ENCODE assay signal across 31 cellular contexts in genomic region chr5:19411936-19412335, GRCh38.
"Had no signal": no experiment of that assay in that cellular context is flagged by ENCODE, and none has a peak within 500 bp of the region (broad histone marks: within the 10 kb centered on the region; RNA-seq: fewer than 3 reads in every experiment).

No MANE protein-coding gene starts in this region.

- H3K36me3 ChIP-seq: neural progenitor cell, ovary, spleen, suprapubic skin, tibial artery, transverse colon, upper lobe of right lung, uterus had no signal

- H3K9me3 ChIP-seq: ovary, psoas muscle, suprapubic skin, testis, tibial artery, transverse colon, uterus had no signal

- H3K4me1 Mint-ChIP-seq: natural killer cell; nephron; neural progenitor cell; stimulated activated memory B cell treated with anti-CD40 and anti-IgM and Interleukin-4, amounts not matched to agents 10 μg/mL and 1 μg/mL and 100 μg/mL, for 72 hours; stimulated activated naive CD8-positive, alpha-beta T cell treated with anti-CD3 and anti-CD28 coated beads, Interleukin-15, amount 100 ng/mL, for 72 hours had no signal

- H3K9ac ChIP-seq: neural progenitor cell, parathyroid adenoma had no signal

- DNase-seq: natural killer cell; occipital lobe; ovary; posterior cingulate gyrus; psoas muscle; right cardiac atrium; spleen; stimulated activated CD4-positive, alpha-beta T cell treated with anti-CD3 and anti-CD28 coated beads, Interleukin-12 subunit alpha, Interleukin-12 subunit beta, amount 100 ng/mL, for 4 hours; stimulated activated CD4-positive, alpha-beta T cell treated with anti-CD3 and anti-CD28 coated beads, Interleukin-1b, Interleukin-23, amount 100 ng/mL, for 48 hours; stimulated activated CD4-positive, alpha-beta T cell treated with anti-CD3 and anti-CD28 coated beads, Interleukin-4, amount 100 ng/mL, for 1 hour; stimulated activated CD4-positive, alpha-beta T cell treated with anti-CD3 and anti-CD28 coated beads, Interleukin-4, amount 100 ng/mL, for 4 hours; stimulated activated CD8-positive, alpha-beta memory T cell treated with anti-CD3 and anti-CD28 coated beads, Interleukin-4, amount 100 ng/mL, for 48 hours; stimulated activated naive CD4-positive, alpha-beta T cell; stimulated activated naive CD8-positive, alpha-beta T cell treated with anti-CD3 and anti-CD28 coated beads, Interleukin-15, amount 100 ng/mL, for 72 hours; stimulated activated naive CD8-positive, alpha-beta T cell treated with anti-CD3 and anti-CD28 coated beads, Interleukin-15, Interleukin-2, amounts not matched to agents 100 U/mL and 50 U/mL, for 24 hours; substantia nigra; testis; tibial artery; transverse colon; upper lobe of right lung; uterus had no signal

- H2AFZ ChIP-seq: neural progenitor cell, parathyroid adenoma had no signal

- H3K36me3 Mint-ChIP-seq: neural progenitor cell; stimulated activated memory B cell treated with anti-CD40 and anti-IgM and Interleukin-4, amounts not matched to agents 10 μg/mL and 1 μg/mL and 100 μg/mL, for 72 hours; type B pancreatic cell had no signal

- H3K4me1 ChIP-seq: neural progenitor cell, parathyroid adenoma, psoas muscle, spleen, suprapubic skin, testis, tibial artery, transverse colon, upper lobe of right lung, uterus had no signal

- ATAC-seq: natural killer cell; psoas muscle; right cardiac atrium; sciatic nerve; stimulated activated memory B cell treated with anti-CD40 and anti-IgM and Interleukin-4, amounts not matched to agents 10 μg/mL and 1 μg/mL and 100 μg/mL, for 72 hours; stimulated activated naive CD8-positive, alpha-beta T cell treated with anti-CD3 and anti-CD28 coated beads, Interleukin-15, amount 100 ng/mL, for 72 hours; stimulated activated naive CD8-positive, alpha-beta T cell treated with anti-CD3 and anti-CD28 coated beads, Interleukin-15, Interleukin-2, amounts not matched to agents 100 U/mL and 50 U/mL, for 24 hours; upper lobe of right lung had no signal

- H3K79me2 ChIP-seq: parathyroid adenoma had no signal

- H3K27ac ChIP-seq: neural progenitor cell, ovary, parathyroid adenoma, psoas muscle, skin epidermis, spleen, suprapubic skin, testis, tibial artery, transverse colon, upper lobe of right lung, uterus had no signal

- H3K27ac Mint-ChIP-seq: natural killer cell; nephron; neural progenitor cell; progenitor cell of endocrine pancreas; stimulated activated memory B cell treated with anti-CD40 and anti-IgM and Interleukin-4, amounts not matched to agents 10 μg/mL and 1 μg/mL and 100 μg/mL, for 72 hours; stimulated activated naive CD8-positive, alpha-beta T cell treated with anti-CD3 and anti-CD28 coated beads, Interleukin-15, amount 100 ng/mL, for 72 hours; type B pancreatic cell had no signal

- H3K9me3 Mint-ChIP-seq: nephron; stimulated activated memory B cell treated with anti-CD40 and anti-IgM and Interleukin-4, amounts not matched to agents 10 μg/mL and 1 μg/mL and 100 μg/mL, for 72 hours; type B pancreatic cell had no signal

- H3K27me3 Mint-ChIP-seq: progenitor cell of endocrine pancreas; stimulated activated memory B cell treated with anti-CD40 and anti-IgM and Interleukin-4, amounts not matched to agents 10 μg/mL and 1 μg/mL and 100 μg/mL, for 72 hours; stimulated activated naive CD8-positive, alpha-beta T cell treated with anti-CD3 and anti-CD28 coated beads, Interleukin-15, amount 100 ng/mL, for 72 hours; type B pancreatic cell had no signal

- H3K4me2 ChIP-seq: neural progenitor cell, smooth muscle cell had no signal

- H3K4me3 ChIP-seq: neural progenitor cell, ovary, psoas muscle, skin epidermis, smooth muscle cell, spleen, suprapubic skin, testis, tibial artery, transverse colon, upper lobe of right lung, uterus had no signal

- H3K27me3 ChIP-seq: neural progenitor cell, ovary, spleen, suprapubic skin, testis, tibial artery, transverse colon, upper lobe of right lung, uterus had no signal

- H3K4me3 Mint-ChIP-seq: natural killer cell; nephron; neural progenitor cell; stimulated activated memory B cell treated with anti-CD40 and anti-IgM and Interleukin-4, amounts not matched to agents 10 μg/mL and 1 μg/mL and 100 μg/mL, for 72 hours; stimulated activated naive CD8-positive, alpha-beta T cell treated with anti-CD3 and anti-CD28 coated beads, Interleukin-15, amount 100 ng/mL, for 72 hours; type B pancreatic cell had no signal
